In genomic region chr11:8204596-8204995, GRCh38 we compare ENCODE assay signal across 25 cellular contexts. TPM values are rescaled to one million over a fixed set of nuclear protein-coding genes. Genes with fewer than 3 reads are reported as not detected.
"Had no signal": no experiment of that assay in that cellular context is flagged by ENCODE, and none has a peak within 500 bp of the region (broad histone marks: within the 10 kb centered on the region; RNA-seq: fewer than 3 reads in every experiment).

No MANE protein-coding gene starts in this region.

- H3K27ac Mint-ChIP-seq: activated CD8-positive, alpha-beta T cell treated with anti-CD3 and anti-CD28 coated beads for 36 hours; activated naive CD4-positive, alpha-beta T cell treated with anti-CD3 and anti-CD28 coated beads, Interleukin-2, amount 50 U/mL, for 24 hours; activated T-helper 2 cell treated with anti-CD3 and anti-CD28 coated beads, Interferon-gamma antibody, Interleukin-2, Interleukin-4, amounts not matched to agents 10 μg/mL and 5 μg/mL and 100 μg/mL, durations not matched to agents 14 hours and 24 hours and 36 hours; T-helper 1 cell treated with Interleukin-12 subunit alpha and Interleukin-12 subunit beta and Interleukin-4 antibody, amounts not matched to agents 30 μg/mL and 1 μg/mL, for 36 hours had no signal

- H3K36me3 ChIP-seq: breast epithelium, MG63, SJSA1 had no signal

- H3K27ac ChIP-seq: breast epithelium, SJSA1 had no signal

- H3K4me1 ChIP-seq: breast epithelium, SJSA1 had no signal

- H3K4me3 Mint-ChIP-seq: activated CD8-positive, alpha-beta T cell treated with anti-CD3 and anti-CD28 coated beads for 36 hours; activated naive CD4-positive, alpha-beta T cell treated with anti-CD3 and anti-CD28 coated beads, Interleukin-2, amount 50 U/mL, for 24 hours; T-helper 1 cell treated with Interleukin-12 subunit alpha and Interleukin-12 subunit beta and Interleukin-4 antibody, amounts not matched to agents 30 μg/mL and 1 μg/mL, for 36 hours had no signal

- H3K27me3 ChIP-seq: MG63, SJSA1 had no signal

- H3K36me3 Mint-ChIP-seq: activated naive CD4-positive, alpha-beta T cell treated with anti-CD3 and anti-CD28 coated beads, Interleukin-2, amount 50 U/mL, for 24 hours had no signal

- H3K9me3 ChIP-seq: breast epithelium, MG63, SJSA1 had no signal

- H3K9me3 Mint-ChIP-seq: activated CD8-positive, alpha-beta T cell treated with anti-CD3 and anti-CD28 coated beads for 36 hours; activated naive CD4-positive, alpha-beta T cell treated with anti-CD3 and anti-CD28 coated beads, Interleukin-2, amount 50 U/mL, for 24 hours; activated T-helper 2 cell treated with anti-CD3 and anti-CD28 coated beads, Interferon-gamma antibody, Interleukin-2, Interleukin-4, amounts not matched to agents 10 μg/mL and 5 μg/mL and 100 μg/mL, durations not matched to agents 14 hours and 24 hours and 36 hours; T-helper 1 cell treated with Interleukin-12 subunit alpha and Interleukin-12 subunit beta and Interleukin-4 antibody, amounts not matched to agents 30 μg/mL and 1 μg/mL, for 36 hours had no signal

- DNase-seq: activated CD4-positive, alpha-beta T cell treated with anti-CD3 and anti-CD28 coated beads for 4 hours; activated CD8-positive, alpha-beta T cell treated with anti-CD3 and anti-CD28 coated beads for 36 hours; activated gamma-delta T cell treated with Interleukin-2 at 50 U/mL for 16 hours; activated T-cell treated with anti-CD3 and anti-CD28 coated beads for 4 hours; activated T-cell treated with anti-CD3 and anti-CD28 coated beads, Interleukin-2, amount 50 U/mL, for 48 hours; aorta; central memory CD4-positive, alpha-beta T cell; MG63; MV-4-11; NCI-H1092 treated with DMSO at 0.1 percent for 48 hours; NCI-H1417 treated with DMSO at 0.1 percent for 48 hours; NCI-H1694; NCI-H2029 treated with DMSO at 0.1 percent for 48 hours; NCI-H446; NCI-H524; PC-3; SHP77; SW 1271 had no signal

- H3K4me3 ChIP-seq: breast epithelium, MG63, SJSA1 had no signal

- ATAC-seq: activated CD4-positive, CD25-positive, alpha-beta regulatory T cell treated with anti-CD3 and anti-CD28 coated beads, Interleukin-2, amount 50 U/mL, for 24 hours; activated CD8-positive, alpha-beta T cell treated with anti-CD3 and anti-CD28 coated beads for 36 hours; PC-3; SK-N-SH treated with all-trans-retinoic acid at 6 μM for 48 hours had no signal

RNA-seq across cellular contexts. Expression of gene RIC3, which starts 35.8 kb away (rescaled TPM):
- total RNA-seq: PC-3, SJSA1 had no signal

RNA-seq across cellular contexts. Expression of gene LMO1, which starts 59.1 kb away (rescaled TPM):
- total RNA-seq: activated CD8-positive, alpha-beta T cell treated with anti-CD3 and anti-CD28 coated beads for 36 hours; activated T-helper 2 cell treated with anti-CD3 and anti-CD28 coated beads, Interferon-gamma antibody, Interleukin-2, Interleukin-4, amounts not matched to agents 10 μg/mL and 5 μg/mL and 100 μg/mL, durations not matched to agents 14 hours and 24 hours and 36 hours; aorta; breast epithelium; SJSA1 had no signal
- polyA plus RNA-seq: aorta had no signal
